ENCODE assay signal across 14 cellular contexts in the genomic region with DNA sequence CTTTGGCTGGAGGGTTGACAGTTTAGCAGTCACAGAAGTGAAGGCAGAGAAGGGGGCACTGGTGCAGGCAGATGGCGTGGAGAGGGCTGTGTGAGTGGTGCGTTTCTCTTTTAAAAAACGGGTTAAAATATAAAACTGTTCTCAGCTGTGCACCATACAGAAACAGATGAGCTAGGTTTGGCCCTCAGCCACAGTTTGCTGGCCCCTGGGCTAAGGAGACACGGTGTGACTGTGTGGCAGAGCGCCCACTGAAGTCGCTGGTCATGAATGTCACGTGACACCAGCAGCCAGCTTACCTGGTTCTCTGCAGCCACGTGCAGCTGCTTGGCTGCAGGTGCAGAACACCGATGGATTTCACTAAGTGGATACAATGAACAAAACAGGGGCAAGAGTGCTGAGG.
"Had no signal": no experiment of that assay in that cellular context is flagged by ENCODE, and none has a peak within 500 bp of the region (broad histone marks: within the 10 kb centered on the region; RNA-seq: fewer than 3 reads in every experiment).

No MANE protein-coding gene starts in this region.

- H3K4me3 Mint-ChIP-seq: activated naive CD8-positive, alpha-beta T cell; T-helper 2 cell treated with Interferon-gamma antibody and Interleukin-4, amounts not matched to agents 5 μg/mL and 100 μg/mL, for 36 hours had no signal

- H3K4me1 ChIP-seq: colonic mucosa, foreskin keratinocyte had no signal

- H3K27me3 Mint-ChIP-seq: activated naive CD8-positive, alpha-beta T cell had no signal

- H3K9me3 Mint-ChIP-seq: T-helper 2 cell treated with Interferon-gamma antibody and Interleukin-4, amounts not matched to agents 5 μg/mL and 100 μg/mL, for 36 hours had no signal

- H3K36me3 ChIP-seq: ovary had no signal

- H3K27ac ChIP-seq: colonic mucosa, foreskin keratinocyte, ovary had no signal

- H3K27me3 ChIP-seq: colonic mucosa, foreskin keratinocyte, ovary had no signal

- H3K9me3 ChIP-seq: colonic mucosa, ovary had no signal

- DNase-seq: activated CD4-positive, alpha-beta T cell treated with anti-CD3 and anti-CD28 coated beads, Interleukin-2, amount 50 U/mL, for 1 hour; activated CD8-positive, alpha-beta memory T cell treated with anti-CD3 and anti-CD28 coated beads for 24 hours; amniotic stem cell; colonic mucosa; effector CD8-positive, alpha-beta T cell; foreskin keratinocyte; left cardiac atrium; midbrain; SW 1271 had no signal

- ATAC-seq: sciatic nerve had no signal

- H3K4me3 ChIP-seq: colonic mucosa, lung, ovary had no signal

- H3K27ac Mint-ChIP-seq: activated naive CD8-positive, alpha-beta T cell; T-helper 2 cell treated with Interferon-gamma antibody and Interleukin-4, amounts not matched to agents 5 μg/mL and 100 μg/mL, for 36 hours had no signal
